In the genomic region with DNA sequence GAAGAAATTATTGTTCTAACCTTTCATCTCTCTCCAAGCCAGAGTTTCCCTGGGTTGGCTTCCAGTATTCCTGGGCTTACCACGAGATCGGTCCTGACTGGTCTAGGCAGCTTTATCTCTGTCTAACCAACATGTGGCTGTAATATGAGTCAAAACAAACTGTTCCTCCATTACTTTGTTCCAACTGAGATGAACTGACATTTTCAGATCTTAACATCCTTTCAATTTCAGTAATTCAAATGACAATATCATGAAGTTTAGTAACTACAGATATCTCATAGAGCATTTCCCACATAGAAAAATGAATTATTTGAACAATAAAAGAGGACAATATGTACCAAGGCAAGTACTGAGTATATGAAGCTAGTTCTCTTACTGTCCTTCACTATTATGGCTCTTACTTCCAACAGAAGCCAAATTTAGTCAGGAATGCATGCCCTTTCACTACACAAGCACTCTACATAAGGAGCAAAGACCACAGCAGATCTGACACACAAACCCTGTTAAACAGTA, we compare ENCODE assay signal across 8 cellular contexts. TPM values are rescaled to one million over a fixed set of nuclear protein-coding genes. Genes with fewer than 3 reads are reported as not detected.
DNase-seq lines count a peak whose midpoint lies in the region; ATAC-seq, FAIRE-seq and TF ChIP-seq lines count a peak whose summit lies in the region.

No MANE protein-coding gene starts in this region.

- no peak for TF ChIP-seq CTCF in GM12865 (IDR thresholded peaks at IDR 0.05; ENCODE audit: insufficient read depth, low read depth, low read length, missing control alignments)
- TF ChIP-seq CTCF in esophagus muscularis mucosa (IDR thresholded peaks at IDR 0.05) = no peak

- no peaks in the 10 kb centered on the region for H3K27me3 ChIP-seq in esophagus muscularis mucosa

- ATAC-seq in HG03025 (IDR thresholded peaks at IDR 0.05; ENCODE audit: low FRiP score, unreplicated experiment) = no peak

- no peak for TF ChIP-seq EP300 in esophagus muscularis mucosa (IDR thresholded peaks at IDR 0.05)

- peaks cover 0 to 4% (median 2%) of the 10 kb centered on the region in 4 donors for H3K36me3 ChIP-seq in esophagus muscularis mucosa

- H3K9me3 ChIP-seq in esophagus muscularis mucosa = no peaks in the 10 kb centered on the region

- no peak for FAIRE-seq in HTR-8/SVneo (lab: Jason Lieb, UNC)

- intact Hi-C loops in esophagus muscularis mucosa (cut with DNase I) = no loop called here

- 28% methylated on average over 2 of the region's 2 CpGs for WGBS in esophagus muscularis mucosa

- no peak overlapping the region for H3K4me3 ChIP-seq in GM12865 (ENCODE audit: low read depth, low read length)
- H3K4me3 ChIP-seq in esophagus muscularis mucosa = peak overlapping the region in 2 of 4 donors; percentile 1 to 11

- H3K4me1 ChIP-seq in esophagus muscularis mucosa = peaks cover 26 to 71% (median 58%) of the 10 kb centered on the region in 4 donors

- no peak for TF ChIP-seq POLR2A in esophagus muscularis mucosa (IDR thresholded peaks at IDR 0.05; ENCODE audit: low read depth)

- DNase-seq in GM12865 (ENCODE audit: low read depth) = peak; percentile 30
- peak; percentile 19 for DNase-seq in NCI-H510A (lab: John Stamatoyannopoulos, UW)
- no peak for DNase-seq in esophagus muscularis mucosa (ENCODE audit: extremely low spot score)
- DNase-seq in renal cortical epithelial cell (ENCODE audit: low read depth) = peak; percentile 73
- no peak for DNase-seq in GM19238 (ENCODE audit: insufficient read length, low spot score)
- no peak for DNase-seq in SHP77 (lab: John Stamatoyannopoulos, UW)
- no peak for DNase-seq in HTR-8/SVneo (ENCODE audit: insufficient read length, low spot score)

- peak overlapping the region; percentile 73 to 81 (median 78) for H3K27ac ChIP-seq in esophagus muscularis mucosa (replicated peaks in 1 of 4)

RNA-seq across cellular contexts. Expression of a gene that starts 15.5 kb away (rescaled TPM):
- 10 to 100 TPM; 52.2 to 68.9 (median 63.6) TPM for total RNA-seq in esophagus muscularis mucosa
- 17.3 and 17.9 TPM in 2 replicates for total RNA-seq in renal cortical epithelial cell

RNA-seq across cellular contexts. Expression of a gene that starts 43.7 kb away (rescaled TPM):
- 10 to 100 TPM; 21.8 to 39.4 (median 24.6) TPM for total RNA-seq in esophagus muscularis mucosa
- 39.8 and 60.1 TPM in 2 replicates for total RNA-seq in renal cortical epithelial cell

Comparison
In these comparisons a context has a peak if more than half of its experiments do, and no peak if none do; other contexts are left out.
1. DNase-seq: peak in GM12865 (single experiment), NCI-H510A (single experiment) and renal cortical epithelial cell (single experiment); none in esophagus muscularis mucosa (single experiment), GM19238 (single experiment), SHP77 (0 of 2) and HTR-8/SVneo (single experiment).